In the genomic region with DNA sequence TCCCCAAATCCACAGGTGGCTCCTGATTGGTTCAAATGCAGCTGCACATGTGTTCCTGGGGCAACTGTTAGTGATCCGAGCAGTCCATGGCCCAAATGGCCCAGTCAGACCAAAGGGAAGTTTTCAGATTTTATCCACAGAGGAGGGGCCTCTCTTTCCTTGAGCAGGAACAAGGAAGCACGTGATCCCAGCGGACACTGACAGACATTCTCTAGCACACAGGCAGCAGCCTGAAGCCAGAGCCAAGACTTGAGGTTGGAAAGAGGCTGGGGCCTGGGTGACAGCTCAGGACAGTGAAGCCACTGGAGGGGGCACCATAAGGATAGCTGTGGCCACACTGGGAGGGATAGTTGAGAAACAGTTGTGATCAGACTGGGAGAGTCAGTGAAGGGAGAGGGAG, we compare ENCODE assay signal across 2 cellular contexts.
TF ChIP-seq lines count a peak whose summit lies in the region.

No MANE protein-coding gene starts in this region.

TF ChIP-seq in HepG2, 621 proteins besides CTCF, POLR2A, EP300 and RAD21:
- TF ChIP-seq ZBTB3 (CRISPR knock-in tag; IDR thresholded peaks at IDR 0.05; ENCODE audit: borderline replicate concordance, low read depth) (no peak), KLF16 (CRISPR knock-in tag; IDR thresholded peaks at IDR 0.05) (no peak), ZNF704 (CRISPR knock-in tag; IDR thresholded peaks at IDR 0.05; ENCODE audit: borderline replicate concordance) (no peak), ZNF180 (CRISPR knock-in tag; IDR thresholded peaks at IDR 0.05; ENCODE audit: borderline replicate concordance, low read depth) (no peak), HDAC1 (CRISPR knock-in tag; IDR thresholded peaks at IDR 0.05) (no peak), MYC (CRISPR knock-in tag; IDR thresholded peaks at IDR 0.05; ENCODE audit: borderline replicate concordance) (no peak), IKZF4 (CRISPR knock-in tag; IDR thresholded peaks at IDR 0.05; ENCODE audit: borderline replicate concordance, low read depth, not compliant biosample characterization) (no peak), ZNF275 (CRISPR knock-in tag; IDR thresholded peaks at IDR 0.05; ENCODE audit: borderline replicate concordance) (no peak), NFE2L2 (IDR thresholded peaks at IDR 0.05; ENCODE audit: low read length) (no peak), KDM4B (CRISPR knock-in tag; IDR thresholded peaks at IDR 0.05) (no peak), ZFX (CRISPR knock-in tag; IDR thresholded peaks at IDR 0.05; ENCODE audit: low read depth) (no peak), FOXP4 (CRISPR knock-in tag; IDR thresholded peaks at IDR 0.05) (no peak), FOXK2 (IDR thresholded peaks at IDR 0.05) (no peak)
- TF ChIP-seq, protein P1, sequence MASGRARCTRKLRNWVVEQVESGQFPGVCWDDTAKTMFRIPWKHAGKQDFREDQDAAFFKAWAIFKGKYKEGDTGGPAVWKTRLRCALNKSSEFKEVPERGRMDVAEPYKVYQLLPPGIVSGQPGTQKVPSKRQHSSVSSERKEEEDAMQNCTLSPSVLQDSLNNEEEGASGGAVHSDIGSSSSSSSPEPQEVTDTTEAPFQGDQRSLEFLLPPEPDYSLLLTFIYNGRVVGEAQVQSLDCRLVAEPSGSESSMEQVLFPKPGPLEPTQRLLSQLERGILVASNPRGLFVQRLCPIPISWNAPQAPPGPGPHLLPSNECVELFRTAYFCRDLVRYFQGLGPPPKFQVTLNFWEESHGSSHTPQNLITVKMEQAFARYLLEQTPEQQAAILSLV (CRISPR knock-in tag; IDR thresholded peaks at IDR 0.05; ENCODE audit: borderline replicate concordance) = no peak

TF ChIP-seq in H1, 55 proteins besides CTCF, POLR2A, EP300 and RAD21:
- TF ChIP-seq SP1 (IDR thresholded peaks at IDR 0.05; ENCODE audit: low read depth, low read length) (no peak), TAF1 (IDR thresholded peaks at IDR 0.05; ENCODE audit: low read depth, low read length) (no peak), SIRT6 (IDR thresholded peaks at IDR 0.05; ENCODE audit: low read length) (no peak), SP2 (IDR thresholded peaks at IDR 0.05; ENCODE audit: low read length) (no peak), HDAC6 (IDR thresholded peaks at IDR 0.05; ENCODE audit: low read depth, low read length) (no peak), CEBPB (IDR thresholded peaks at IDR 0.05; ENCODE audit: low read depth, low read length) (no peak)
